1 cellular context compared by ENCODE assay signal in genomic region chr1:108560430-108561144, GRCh38.
TF ChIP-seq lines count a peak whose summit lies in the region.

No MANE protein-coding gene starts in this region.

TF ChIP-seq in K562, 482 proteins besides CTCF, POLR2A, EP300 and RAD21 (continued from another document and continues in another):
- no peak for TF ChIP-seq GTF3C2 (IDR thresholded peaks at IDR 0.05; ENCODE audit: borderline replicate concordance, extremely low read depth, insufficient read length)
- no peak for TF ChIP-seq HES1 (IDR thresholded peaks at IDR 0.05; ENCODE audit: low read depth)
- no peak for TF ChIP-seq NCOA4 (IDR thresholded peaks at IDR 0.05; ENCODE audit: partially characterized antibody)
- no peak for TF ChIP-seq PTRF (tag; IDR thresholded peaks at IDR 0.05)
- no peak for TF ChIP-seq NCOR1 (IDR thresholded peaks at IDR 0.05)
- no peak for TF ChIP-seq ZNF655 (CRISPR knock-in tag; IDR thresholded peaks at IDR 0.05)
- TF ChIP-seq HMBOX1 (IDR thresholded peaks at IDR 0.05) = peak; percentile 83
- TF ChIP-seq ZNF644 (tag; IDR thresholded peaks at IDR 0.05; ENCODE audit: low read depth) = no peak
- no peak for TF ChIP-seq ATF3 (IDR thresholded peaks at IDR 0.05)
- TF ChIP-seq ATF3 (CRISPR knock-in tag; conservative IDR thresholded peaks at IDR 0.05) = no peak
- no peak for TF ChIP-seq SNAPC5 (CRISPR knock-in tag; IDR thresholded peaks at IDR 0.05)
- no peak for TF ChIP-seq IRF9 (tag; IDR thresholded peaks at IDR 0.05)
- TF ChIP-seq ESRRB (CRISPR knock-in tag; IDR thresholded peaks at IDR 0.05; ENCODE audit: borderline replicate concordance) = no peak
- no peak for TF ChIP-seq SAP30 (IDR thresholded peaks at IDR 0.05; ENCODE audit: borderline replicate concordance, insufficient read depth, low read depth, low read length, poor library complexity, severe bottlenecking)
- TF ChIP-seq POLR2B (IDR thresholded peaks at IDR 0.05; ENCODE audit: low read depth, partially characterized antibody) = no peak
- no peak for TF ChIP-seq SAFB (IDR thresholded peaks at IDR 0.05; ENCODE audit: borderline replicate concordance, low read depth, low read length)
- TF ChIP-seq SMAD1 (IDR thresholded peaks at IDR 0.05; ENCODE audit: low read depth, low read length, partially characterized antibody) = no peak
- TF ChIP-seq GTF2B (IDR thresholded peaks at IDR 0.05; ENCODE audit: extremely low read depth, insufficient read length) = no peak
- no peak for TF ChIP-seq SRSF7 (optimal IDR thresholded peaks at IDR 0.05; ENCODE audit: low read depth, low read length)
- no peak for TF ChIP-seq ZKSCAN8 (CRISPR knock-in tag; IDR thresholded peaks at IDR 0.05)
- TF ChIP-seq CREM (IDR thresholded peaks at IDR 0.05; ENCODE audit: low read depth) = 0 out of 2 replicates have a peak, but pooled peaks have one; percentile 18
- TF ChIP-seq ZBTB26 (CRISPR knock-in tag; IDR thresholded peaks at IDR 0.05) = no peak
- TF ChIP-seq FOXP1 (CRISPR knock-in tag; IDR thresholded peaks at IDR 0.05) = no peak
- TF ChIP-seq GTF2E2 (tag; IDR thresholded peaks at IDR 0.05) = 0 out of 2 replicates have a peak, but pooled peaks have one; percentile 14
- TF ChIP-seq XRCC4 (IDR thresholded peaks at IDR 0.05; ENCODE audit: extremely low read depth, insufficient read depth, insufficient read length) = no peak
- TF ChIP-seq SMARCA5 (IDR thresholded peaks at IDR 0.05) = no peak
- no peak for TF ChIP-seq ZNF324 (CRISPR knock-in tag; IDR thresholded peaks at IDR 0.05)
- TF ChIP-seq ZSCAN29 (IDR thresholded peaks at IDR 0.05) = no peak
- no peak for TF ChIP-seq HOMEZ (CRISPR knock-in tag; IDR thresholded peaks at IDR 0.05)
- TF ChIP-seq CLOCK (CRISPR knock-in tag; IDR thresholded peaks at IDR 0.05; ENCODE audit: borderline replicate concordance) = no peak
- no peak for TF ChIP-seq LARP7 (IDR thresholded peaks at IDR 0.05)
- TF ChIP-seq FOXM1 (IDR thresholded peaks at IDR 0.05; ENCODE audit: low read depth) = peak; percentile 19; the same call in 1 of the 2 replicates
- no peak for TF ChIP-seq FOXM1 (CRISPR knock-in tag; IDR thresholded peaks at IDR 0.05; ENCODE audit: low read depth)
- no peak for TF ChIP-seq MCM7 (IDR thresholded peaks at IDR 0.05)
- no peak for TF ChIP-seq HDAC6 (IDR thresholded peaks at IDR 0.05; ENCODE audit: low read depth, low read length)
- no peak for TF ChIP-seq ZFP36 (IDR thresholded peaks at IDR 0.05; ENCODE audit: low read depth, low read length, partially characterized antibody)
- TF ChIP-seq ZNF668 (CRISPR knock-in tag; IDR thresholded peaks at IDR 0.05) = no peak
- no peak for TF ChIP-seq KLF16 (IDR thresholded peaks at IDR 0.05)
